ENCODE assay signal across 8 cellular contexts in the genomic region with DNA sequence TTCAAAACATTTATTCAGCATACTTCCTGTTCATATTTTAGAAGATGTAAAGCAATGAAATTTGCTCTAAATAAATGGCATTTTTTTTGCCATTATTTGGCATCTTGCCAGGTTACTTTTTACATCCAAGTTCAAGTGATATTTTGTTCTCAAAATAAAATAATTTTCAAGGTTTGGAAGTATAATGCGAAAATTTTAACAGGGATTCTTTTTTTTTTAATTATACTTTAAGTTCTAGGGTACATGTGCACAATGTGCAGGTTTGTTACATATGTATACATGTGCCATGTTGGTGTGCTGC. TPM values are rescaled to one million over a fixed set of nuclear protein-coding genes. Genes with fewer than 3 reads are reported as not detected.
DNase-seq lines count a peak whose midpoint lies in the region; ATAC-seq, FAIRE-seq and TF ChIP-seq lines count a peak whose summit lies in the region.
"Not testable (repeated sequence)": the region's sequence is repeated elsewhere in the genome, so short reads cannot be mapped to it uniquely, and the experiment has no call there.

No MANE protein-coding gene starts in this region.

- H3K9me2 ChIP-seq in GM23248 (ENCODE audit: insufficient read depth); OCI-LY7 (ENCODE audit: insufficient read depth, low read length): not testable (repeated sequence)

- not testable (repeated sequence) for H3K9me3 Mint-ChIP-seq in activated CD4-positive, alpha-beta T cell treated with anti-CD3 and anti-CD28 coated beads, Interleukin-2, amount 10 ng/mL, durations not matched to agents 7 days and 5 days; activated naive CD4-positive, alpha-beta T cell treated with anti-CD3 and anti-CD28 coated beads, Interleukin-2, amount 10 ng/mL, durations not matched to agents 7 days and 5 days; stimulated activated effector memory CD8-positive, alpha-beta T cell treated with anti-CD3 and anti-CD28 coated beads, Interleukin-12 subunit alpha, Interleukin-12 subunit beta, amount 100 ng/mL, for 72 hours

- not testable (repeated sequence) for TF ChIP-seq CTCF in OCI-LY7 (conservative IDR thresholded peaks at IDR 0.05; ENCODE audit: low read length); HepG2 (CRISPR knock-in tag; IDR thresholded peaks at IDR 0.05)

- not testable (repeated sequence) for H3K36me3 ChIP-seq in BLaER1 treated with 17β-estradiol and CSF1 and Interleukin-3, amounts not matched to agents 10 nM and 100 nM; GM23248 (ENCODE audit: low read depth); OCI-LY7 (ENCODE audit: insufficient read depth, low read length); HepG2 (replicated peaks in 1 of 2; ENCODE audit: control insufficient read depth in 1 of 2, insufficient read depth in 2 of 2, low read length in 2 of 2)

- H3K4me2 ChIP-seq in BLaER1 treated with 17β-estradiol and CSF1 and Interleukin-3, amounts not matched to agents 10 nM and 100 nM, result peak overlapping the region in 8 of 11 experiments; percentile 38 to 75 (median 51); a peak in 11 of 22 replicates
- H3K4me2 ChIP-seq in GM23248 (ENCODE audit: unreplicated experiment); HepG2 (ENCODE audit: low read depth, low read length): not testable (repeated sequence)
- H3K4me2 ChIP-seq in OCI-LY7 (ENCODE audit: low read length), result peak overlapping the region; percentile 65

- peaks cover 10% of the 10 kb centered on the region for H3K36me3 Mint-ChIP-seq in activated CD4-positive, alpha-beta T cell treated with anti-CD3 and anti-CD28 coated beads, Interleukin-2, amount 10 ng/mL, durations not matched to agents 7 days and 5 days (ENCODE audit: low read depth)
- H3K36me3 Mint-ChIP-seq in activated naive CD4-positive, alpha-beta T cell treated with anti-CD3 and anti-CD28 coated beads, Interleukin-2, amount 10 ng/mL, durations not matched to agents 7 days and 5 days, result peaks cover 29% of the 10 kb centered on the region
- H3K36me3 Mint-ChIP-seq in stimulated activated effector memory CD8-positive, alpha-beta T cell treated with anti-CD3 and anti-CD28 coated beads, Interleukin-12 subunit alpha, Interleukin-12 subunit beta, amount 100 ng/mL, for 72 hours, result not testable (repeated sequence)

- H3K79me2 ChIP-seq in GM23248 (ENCODE audit: insufficient read depth); OCI-LY7 (ENCODE audit: insufficient read depth, low read depth, low read length); HepG2 (ENCODE audit: insufficient read depth, low read length): not testable (repeated sequence)

- H3K27ac ChIP-seq in BLaER1 treated with 17β-estradiol and CSF1 and Interleukin-3, amounts not matched to agents 10 nM and 100 nM; GM23248; OCI-LY7 (ENCODE audit: low read depth, low read length, poor library complexity, severe bottlenecking); HepG2 (ENCODE audit: extremely low read length, insufficient read depth, low read length): not testable (repeated sequence)

- peak overlapping the region; percentile 52 for H3K4me3 Mint-ChIP-seq in activated CD4-positive, alpha-beta T cell treated with anti-CD3 and anti-CD28 coated beads, Interleukin-2, amount 10 ng/mL, durations not matched to agents 7 days and 5 days
- peak overlapping the region; percentile 34 for H3K4me3 Mint-ChIP-seq in activated naive CD4-positive, alpha-beta T cell treated with anti-CD3 and anti-CD28 coated beads, Interleukin-2, amount 10 ng/mL, durations not matched to agents 7 days and 5 days
- H3K4me3 Mint-ChIP-seq in stimulated activated effector memory CD8-positive, alpha-beta T cell treated with anti-CD3 and anti-CD28 coated beads, Interleukin-12 subunit alpha, Interleukin-12 subunit beta, amount 100 ng/mL, for 72 hours, result peak overlapping the region; percentile 62

- not testable (repeated sequence) for H3K27me3 Mint-ChIP-seq in activated CD4-positive, alpha-beta T cell treated with anti-CD3 and anti-CD28 coated beads, Interleukin-2, amount 10 ng/mL, durations not matched to agents 7 days and 5 days; activated naive CD4-positive, alpha-beta T cell treated with anti-CD3 and anti-CD28 coated beads, Interleukin-2, amount 10 ng/mL, durations not matched to agents 7 days and 5 days

- POLR2A ChIA-PET in OCI-LY7 (lab: Charles Lee); HepG2 (lab: Yijun Ruan, JAX): not testable (repeated sequence)
- POLR2A ChIA-PET in activated CD4-positive, alpha-beta T cell treated with anti-CD3 and anti-CD28 coated beads, Interleukin-2, amount 10 ng/mL, durations not matched to agents 7 days and 5 days (lab: Charles Lee), result interaction anchor here (0.6 to 0.7 kb wide), 3 partner anchors 23 to 921 kb away, joined by 5 read pairs; no protein-coding TSS in a partner anchor

- ATAC-seq in HepG2; stimulated activated effector memory CD8-positive, alpha-beta T cell treated with anti-CD3 and anti-CD28 coated beads, Interleukin-12 subunit alpha, Interleukin-12 subunit beta, amount 100 ng/mL, for 72 hours: not testable (repeated sequence)

- H3K4me3 ChIP-seq in BLaER1 treated with 17β-estradiol and CSF1 and Interleukin-3, amounts not matched to agents 10 nM and 100 nM; GM23248; OCI-LY7 (ENCODE audit: low read depth, low read length, poor library complexity, severe bottlenecking); HepG2 (replicated peaks in 1 of 3; ENCODE audit: insufficient read depth in 1 of 3, low read depth in 2 of 3, low read length in 3 of 3): not testable (repeated sequence)

- in situ Hi-C loops in GM23248 (cut with MboI); HepG2 (cut with HindIII; ENCODE audit: extremely low pct_ligation_motif_present, low pct_unique_long_range_greater_than_20kb): not testable (repeated sequence)

- not testable (repeated sequence) for H3F3A ChIP-seq in GM23248 (ENCODE audit: insufficient read depth)

- H3K9ac ChIP-seq in BLaER1 treated with 17β-estradiol and CSF1 and Interleukin-3, amounts not matched to agents 10 nM and 100 nM; GM23248; HepG2 (ENCODE audit: insufficient read depth, low read depth, low read length): not testable (repeated sequence)

- BruUV-seq in OCI-LY7 (replicated peaks; lab: Mats Ljungman, UMichigan); HepG2 (replicated peaks; lab: Mats Ljungman, UMichigan): not testable (repeated sequence)

- not testable (repeated sequence) for FAIRE-seq in HepG2 (lab: Jason Lieb, UNC)

- H4K20me1 ChIP-seq in BLaER1 treated with 17β-estradiol and CSF1 and Interleukin-3, amounts not matched to agents 10 nM and 100 nM; GM23248 (ENCODE audit: insufficient read depth); OCI-LY7 (ENCODE audit: insufficient read depth, low read length); HepG2 (ENCODE audit: insufficient read depth, low read length): not testable (repeated sequence)

- intact Hi-C loops in OCI-LY7 (cut with micrococcal nuclease; ENCODE audit: unreplicated experiment); HepG2 (cut with micrococcal nuclease; ENCODE audit: unreplicated experiment): not testable (repeated sequence)

- peaks cover 47% of the 10 kb centered on the region for H3K4me1 Mint-ChIP-seq in activated CD4-positive, alpha-beta T cell treated with anti-CD3 and anti-CD28 coated beads, Interleukin-2, amount 10 ng/mL, durations not matched to agents 7 days and 5 days
- peaks cover 53% of the 10 kb centered on the region for H3K4me1 Mint-ChIP-seq in activated naive CD4-positive, alpha-beta T cell treated with anti-CD3 and anti-CD28 coated beads, Interleukin-2, amount 10 ng/mL, durations not matched to agents 7 days and 5 days
- peaks cover 28% of the 10 kb centered on the region for H3K4me1 Mint-ChIP-seq in stimulated activated effector memory CD8-positive, alpha-beta T cell treated with anti-CD3 and anti-CD28 coated beads, Interleukin-12 subunit alpha, Interleukin-12 subunit beta, amount 100 ng/mL, for 72 hours

- TF ChIP-seq POLR2A in HepG2 (IDR thresholded peaks at IDR 0.05; ENCODE audit: insufficient read depth in 1 of 2, low read depth in 2 of 2, low read length in 2 of 2), result not testable (repeated sequence)

- H3K9me3 ChIP-seq in BLaER1 treated with 17β-estradiol and CSF1 and Interleukin-3, amounts not matched to agents 10 nM and 100 nM (replicated peaks in 1 of 11); GM23248 (ENCODE audit: low read depth); OCI-LY7 (ENCODE audit: low read length); HepG2 (ENCODE audit: low read length): not testable (repeated sequence)

- peak overlapping the region; percentile 90 for H3K27ac Mint-ChIP-seq in activated CD4-positive, alpha-beta T cell treated with anti-CD3 and anti-CD28 coated beads, Interleukin-2, amount 10 ng/mL, durations not matched to agents 7 days and 5 days
- H3K27ac Mint-ChIP-seq in activated naive CD4-positive, alpha-beta T cell treated with anti-CD3 and anti-CD28 coated beads, Interleukin-2, amount 10 ng/mL, durations not matched to agents 7 days and 5 days, result peak overlapping the region; percentile 90
- H3K27ac Mint-ChIP-seq in stimulated activated effector memory CD8-positive, alpha-beta T cell treated with anti-CD3 and anti-CD28 coated beads, Interleukin-12 subunit alpha, Interleukin-12 subunit beta, amount 100 ng/mL, for 72 hours, result peak overlapping the region; percentile 87

- H2AFZ ChIP-seq in GM23248; HepG2 (ENCODE audit: low read length): not testable (repeated sequence)
- peak overlapping the region; percentile 54 for H2AFZ ChIP-seq in OCI-LY7 (ENCODE audit: low read length)

- 33 to 52% methylated on average over 1 of the region's 1 CpG for WGBS in GM23248 (ENCODE audit: low coverage in 1 of 2, low lambda C conversion rate in 2 of 2, missing lambda C conversion rate in 2 of 2), 2 experiments
- WGBS in HepG2 (ENCODE audit: low lambda C conversion rate), result 2% methylated on average over 1 of the region's 1 CpG

- CTCF ChIA-PET in OCI-LY7 (lab: Charles Lee; ENCODE audit: unreplicated experiment), result interaction anchor here (0.6 kb wide), 1 partner anchor 49 kb away, joined by 3 read pairs; no protein-coding TSS in a partner anchor
- CTCF ChIA-PET in activated CD4-positive, alpha-beta T cell treated with anti-CD3 and anti-CD28 coated beads, Interleukin-2, amount 10 ng/mL, durations not matched to agents 7 days and 5 days (lab: Charles Lee), result interaction anchor here (1.4 kb wide), 1 partner anchor 37 kb away, joined by 7 read pairs; no protein-coding TSS in a partner anchor
- CTCF ChIA-PET in activated naive CD4-positive, alpha-beta T cell treated with anti-CD3 and anti-CD28 coated beads, Interleukin-2, amount 10 ng/mL, durations not matched to agents 7 days and 5 days (lab: Charles Lee), result interaction anchor here (0.9 to 3.4 kb wide), 5 partner anchors 29 to 330 kb away, joined by 3 to 12 read pairs (median 3); no protein-coding TSS in a partner anchor
- CTCF ChIA-PET in HepG2 (lab: Yijun Ruan, JAX; ENCODE audit: low intra/inter-chr PET ratio, low total read pairs), result not testable (repeated sequence)

- peaks cover 8 to 48% (median 32%) of the 10 kb centered on the region in 10 experiments for H3K4me1 ChIP-seq in BLaER1 treated with 17β-estradiol and CSF1 and Interleukin-3, amounts not matched to agents 10 nM and 100 nM
- H3K4me1 ChIP-seq in GM23248 (ENCODE audit: insufficient read depth); HepG2 (ENCODE audit: insufficient read depth, low read length): not testable (repeated sequence)
- H3K4me1 ChIP-seq in OCI-LY7 (ENCODE audit: insufficient read depth, low read length, poor library complexity, severe bottlenecking), result peaks cover 18% of the 10 kb centered on the region

- H3K27me3 ChIP-seq in BLaER1 treated with 17β-estradiol and CSF1 and Interleukin-3, amounts not matched to agents 10 nM and 100 nM; GM23248 (replicated peaks; ENCODE audit: insufficient read depth); HepG2 (ENCODE audit: control insufficient read depth in 1 of 2, insufficient read depth in 2 of 2, low read length in 2 of 2): not testable (repeated sequence)

- DNase-seq in GM23248, result peak; percentile 4
- DNase-seq in OCI-LY7 (ENCODE audit: low spot score), result peak; percentile 4
- DNase-seq in activated CD4-positive, alpha-beta T cell treated with anti-CD3 and anti-CD28 coated beads, Interleukin-2, amount 10 ng/mL, durations not matched to agents 7 days and 5 days; activated naive CD4-positive, alpha-beta T cell treated with anti-CD3 and anti-CD28 coated beads, Interleukin-2, amount 10 ng/mL, durations not matched to agents 7 days and 5 days; HepG2 (ENCODE audit: low spot score); stimulated activated effector memory CD8-positive, alpha-beta T cell treated with anti-CD3 and anti-CD28 coated beads, Interleukin-12 subunit alpha, Interleukin-12 subunit beta, amount 100 ng/mL, for 72 hours (ENCODE audit: low spot score in 2 of 2): not testable (repeated sequence)
- peak; percentile 10 for DNase-seq in dermis blood vessel endothelial cell

- TF ChIP-seq RAD21 in HepG2 (CRISPR knock-in tag; IDR thresholded peaks at IDR 0.05), result not testable (repeated sequence)

- TF ChIP-seq EP300 in HepG2 (IDR thresholded peaks at IDR 0.05; ENCODE audit: low read depth in 2 of 2, low read length in 2 of 2); HepG2 (CRISPR knock-in tag; IDR thresholded peaks at IDR 0.05; ENCODE audit: borderline replicate concordance): not testable (repeated sequence)

RNA-seq across cellular contexts. Expression of a gene that starts 58.9 kb away (rescaled TPM):
- total RNA-seq in GM23248 (2014; rRNA removed; shearing (Covaris generic)), result 2.6 and 4.3 TPM in 2 replicates
- polyA plus RNA-seq in GM23248 (2016; fragmentation: Nextera tagmentation; extraction: Ambion mirVana) (3.1 and 4.6 TPM in 2 replicates), HepG2 (2011; rRNA removed) (under 0.01 and 0.01 TPM in 2 replicates)
- 0.21 and 1.0 TPM in 2 replicates for total RNA-seq in OCI-LY7 (2014; rRNA removed; shearing (Covaris generic))
- total RNA-seq in OCI-LY7 (2022) (6.7 and 9.8 TPM in 2 replicates), dermis blood vessel endothelial cell (1.3 and 1.7 TPM in 2 replicates), HepG2 (2016; rRNA removed; fragmentation: Illumina TruSeq; extraction: Trizol) (0.07 TPM in 1 of 2 replicates, not detected in the other)
- 1 to 10 TPM; 2.9 to 4.4 TPM for total RNA-seq in activated CD4-positive, alpha-beta T cell treated with anti-CD3 and anti-CD28 coated beads, Interleukin-2, amount 10 ng/mL, durations not matched to agents 7 days and 5 days
- total RNA-seq in HepG2 (2016; cell fraction: cytosol; rRNA removed; fragmentation: Illumina TruSeq; extraction: Trizol; ENCODE audit: low read depth), result not detected in 2 replicates
- total RNA-seq in HepG2 (2016; cell fraction: insoluble cytoplasmic fraction; rRNA removed; fragmentation: Illumina TruSeq; extraction: Trizol), result 0.06 and 0.10 TPM in 2 replicates
- total RNA-seq in HepG2 (2016; cell fraction: membrane; rRNA removed; fragmentation: Illumina TruSeq; extraction: Trizol), result not detected in 2 replicates
- 0.34 TPM in 1 of 2 replicates, not detected in the other for total RNA-seq in HepG2 (2016; cell fraction: nucleus; rRNA removed; fragmentation: Illumina TruSeq; extraction: Trizol)
- polyA plus RNA-seq in HepG2 (2011; cell fraction: cytosol; rRNA removed), result 0.17 TPM in 1 of 2 replicates, not detected in the other
- 0.17 and 0.19 TPM in 2 replicates for polyA plus RNA-seq in HepG2 (2011; cell fraction: nucleus; rRNA removed)
- polyA plus RNA-seq in HepG2 (2012), result 0.05 TPM in 2 replicates
- not detected in 2 replicates for polyA plus RNA-seq in HepG2 (2016; cell fraction: cytosol; fragmentation: Illumina TruSeq; extraction: Trizol; ENCODE audit: low read depth)
- polyA plus RNA-seq in HepG2 (2016; cell fraction: insoluble cytoplasmic fraction; fragmentation: Illumina TruSeq; extraction: Trizol; ENCODE audit: low read depth), result not detected in 2 replicates
- polyA plus RNA-seq in HepG2 (2016; cell fraction: membrane; fragmentation: Illumina TruSeq; extraction: Trizol; ENCODE audit: low read depth), result not detected in 2 replicates
- not detected in 2 replicates for polyA plus RNA-seq in HepG2 (2016; cell fraction: nucleus; fragmentation: Illumina TruSeq; extraction: Trizol; ENCODE audit: insufficient read depth, low read depth)
- not detected in 2 replicates for polyA minus RNA-seq in HepG2 (2011; rRNA and poly(A)+ RNA removed; ENCODE audit: low replicate concordance)
- polyA minus RNA-seq in HepG2 (2011; cell fraction: cytosol; rRNA and poly(A)+ RNA removed), result not detected in 2 replicates
- 0.13 and 0.37 TPM in 2 replicates for polyA minus RNA-seq in HepG2 (2011; cell fraction: nucleus; rRNA and poly(A)+ RNA removed)
